8 cellular contexts compared by ENCODE assay signal in genomic region chr9:130041648-130042405, GRCh38. TPM values are rescaled to one million over a fixed set of nuclear protein-coding genes. Genes with fewer than 3 reads are reported as not detected.
DNase-seq lines count a peak whose midpoint lies in the region; ATAC-seq and TF ChIP-seq lines count a peak whose summit lies in the region.

No MANE protein-coding gene starts in this region.

- H3K27me3 ChIP-seq in OCI-LY3 (ENCODE audit: low read depth, low read length) (no peaks in the 10 kb centered on the region), ectodermal cell (ENCODE audit: control insufficient read depth, insufficient read depth, low read length, poor library complexity, severe bottlenecking) (peaks cover 7% of the 10 kb centered on the region), mucosa of rectum (ENCODE audit: control insufficient read depth in 2 of 2, insufficient read depth in 2 of 2, low read length in 2 of 2) (no peaks in the 10 kb centered on the region), uterus (no peaks in the 10 kb centered on the region)

- intact Hi-C loops in uterus (cut with DNase I; ENCODE audit: low total_unique reads), result no loop called here

- peak overlapping the region; percentile 56 for H3K4me2 ChIP-seq in OCI-LY3 (ENCODE audit: low read length)

- no peak for ATAC-seq in HG02571 (IDR thresholded peaks at IDR 0.05; ENCODE audit: unreplicated experiment)

- peak; percentile 27 to 28 for DNase-seq in uterus
- no peak for DNase-seq in NOMO-1 (lab: John Stamatoyannopoulos, UW; ENCODE audit: unreplicated experiment in 2 of 2)
- no peak for DNase-seq in stimulated activated CD8-positive, alpha-beta memory T cell treated with anti-CD3 and anti-CD28 coated beads, Interleukin-4, amount 100 ng/mL, for 48 hours

- H3K4me1 ChIP-seq in OCI-LY3 (ENCODE audit: low read length), result peaks cover 51% of the 10 kb centered on the region
- peaks cover 5% of the 10 kb centered on the region for H3K4me1 ChIP-seq in ectodermal cell (ENCODE audit: control insufficient read depth, insufficient read depth, low read length)
- peaks cover 11 to 22% of the 10 kb centered on the region in 2 donors for H3K4me1 ChIP-seq in mucosa of rectum (ENCODE audit: control insufficient read depth in 2 of 2, insufficient read depth in 2 of 2, low read length in 2 of 2)
- H3K4me1 ChIP-seq in uterus, result no peaks in the 10 kb centered on the region

- H3K9ac ChIP-seq in OCI-LY3 (ENCODE audit: low read length), result peak overlapping the region; percentile 98
- H3K9ac ChIP-seq in mucosa of rectum (ENCODE audit: low read depth in 1 of 2, low read length in 2 of 2), result peak overlapping the region; percentile 89 to 94

- H2AFZ ChIP-seq in OCI-LY3 (ENCODE audit: low read depth, low read length), result no peak overlapping the region

- peaks cover 35% of the 10 kb centered on the region for H3K36me3 ChIP-seq in OCI-LY3 (replicated peaks; ENCODE audit: low read depth, low read length)
- no peaks in the 10 kb centered on the region for H3K36me3 ChIP-seq in ectodermal cell (ENCODE audit: control insufficient read depth, insufficient read depth, low read length)
- no peaks in the 10 kb centered on the region for H3K36me3 ChIP-seq in mucosa of rectum (ENCODE audit: control insufficient read depth in 2 of 2, insufficient read depth in 2 of 2, low read length in 2 of 2)
- H3K36me3 ChIP-seq in uterus, result no peaks in the 10 kb centered on the region

- peaks cover 91% of the 10 kb centered on the region for H3K79me2 ChIP-seq in OCI-LY3 (ENCODE audit: low read length)

- no peak for TF ChIP-seq POLR2A in uterus (IDR thresholded peaks at IDR 0.05)

- H4K20me1 ChIP-seq in OCI-LY3 (ENCODE audit: insufficient read depth, low read length), result peaks cover 16% of the 10 kb centered on the region; the same call in 1 of the 2 replicates

- 0 to 3% methylated on average over 30 to 31 of the region's 31 CpGs for WGBS in ectodermal cell, 2 experiments

- H3K9me3 ChIP-seq in OCI-LY3 (ENCODE audit: insufficient read depth, low read length) (no peaks in the 10 kb centered on the region), ectodermal cell (ENCODE audit: control insufficient read depth, low read length) (no peaks in the 10 kb centered on the region), mucosa of rectum (ENCODE audit: control insufficient read depth in 2 of 2, low read length in 2 of 2) (no peaks in the 10 kb centered on the region), uterus (no peaks in the 10 kb centered on the region)

- TF ChIP-seq CTCF in OCI-LY3 (IDR thresholded peaks at IDR 0.05; ENCODE audit: low read depth, low read length) (no peak), uterus (IDR thresholded peaks at IDR 0.05) (no peak)

- H3K27ac ChIP-seq in OCI-LY3 (ENCODE audit: low read length) (peak overlapping the region; percentile 99), ectodermal cell (ENCODE audit: insufficient read depth, low read depth, low read length, poor library complexity, severe bottlenecking) (no peak overlapping the region), mucosa of rectum (ENCODE audit: low read depth in 2 of 2, low read length in 2 of 2) (peak overlapping the region; percentile 84 to 92), uterus (peak overlapping the region; percentile 95 to 96)

- H3K4me3 ChIP-seq in GM08714 (ENCODE audit: low read length), result peak overlapping the region; percentile 94
- peak overlapping the region; percentile 80 for H3K4me3 ChIP-seq in OCI-LY3 (ENCODE audit: low read length)
- peak overlapping the region; percentile 69 for H3K4me3 ChIP-seq in ectodermal cell (ENCODE audit: insufficient read depth, low read depth, low read length)
- peak overlapping the region; percentile 82 to 91 for H3K4me3 ChIP-seq in mucosa of rectum (ENCODE audit: low read length in 2 of 2)
- peak overlapping the region; percentile 81 to 95 for H3K4me3 ChIP-seq in uterus

RNA-seq across cellular contexts. Expression of gene FNBP1, which starts 1.2 kb away (rescaled TPM):
- polyA plus RNA-seq in ectodermal cell (2013, experiment 1 of 4), result 49.8 TPM
- polyA plus RNA-seq in ectodermal cell (2013, experiment 2 of 4), result 49.1 TPM
- 33.6 TPM for polyA plus RNA-seq in ectodermal cell (2013, experiment 3 of 4)
- 36.3 TPM for polyA plus RNA-seq in ectodermal cell (2013, experiment 4 of 4)
- 100 to 1,000 TPM in 1 of 4 donors, 10 to 100 TPM in 3; 18.5 to 102 (median 77.2) TPM for total RNA-seq in uterus

RNA-seq across cellular contexts. Expression of gene GPR107, which starts 11.9 kb away (rescaled TPM):
- 48.9 TPM for polyA plus RNA-seq in ectodermal cell (2013, experiment 1 of 4)
- 55.2 TPM for polyA plus RNA-seq in ectodermal cell (2013, experiment 2 of 4)
- 36.5 TPM for polyA plus RNA-seq in ectodermal cell (2013, experiment 3 of 4)
- 44.1 TPM for polyA plus RNA-seq in ectodermal cell (2013, experiment 4 of 4)
- 10 to 100 TPM; 10.8 to 41.5 (median 26.7) TPM for total RNA-seq in uterus

Comparison
In these comparisons a context has a peak if more than half of its experiments do, and no peak if none do; other contexts are left out.
1. DNase-seq: peak in uterus (2 of 2); none in NOMO-1 (0 of 2) and stimulated activated CD8-positive, alpha-beta memory T cell treated with anti-CD3 and anti-CD28 coated beads, Interleukin-4, amount 100 ng/mL, for 48 hours (single experiment).
2. Peak in every context shown above with its lines, with median percentiles within 50 percentile points of each other: H3K4me3 ChIP-seq.